In genomic region chr6:7261030-7261841, GRCh38 we compare ENCODE assay signal across 1 cellular context.
A peak's percentile ranks its signal among the peaks of the same experiment; 100 is the strongest.
TF ChIP-seq lines count a peak whose summit lies in the region.

No MANE protein-coding gene starts in this region.

TF ChIP-seq in K562, 482 proteins besides CTCF, POLR2A, EP300 and RAD21 (continued from another document and continues in another):
- no peak for TF ChIP-seq GTF3C2 (IDR thresholded peaks at IDR 0.05; ENCODE audit: borderline replicate concordance, extremely low read depth, insufficient read length)
- TF ChIP-seq DDX20 (tag; IDR thresholded peaks at IDR 0.05; ENCODE audit: low read depth) = no peak
- no peak for TF ChIP-seq NR1H2 (CRISPR knock-in tag; IDR thresholded peaks at IDR 0.05)
- TF ChIP-seq MYC (IDR thresholded peaks at IDR 0.05; ENCODE audit: low read depth, low read length) = no peak
- TF ChIP-seq MYC (CRISPR knock-in tag; IDR thresholded peaks at IDR 0.05; ENCODE audit: borderline replicate concordance, low read depth) = no peak
- TF ChIP-seq ZNF778 (CRISPR knock-in tag; IDR thresholded peaks at IDR 0.05) = no peak
- TF ChIP-seq UBTF (IDR thresholded peaks at IDR 0.05; ENCODE audit: borderline replicate concordance in 1 of 2, low read depth in 2 of 2, low read length in 2 of 2) = no peak
- no peak for TF ChIP-seq SRSF7 (optimal IDR thresholded peaks at IDR 0.05; ENCODE audit: low read depth, low read length)
- no peak for TF ChIP-seq HNRNPL (IDR thresholded peaks at IDR 0.05; ENCODE audit: low read depth, low read length)
- no peak for TF ChIP-seq LEF1 (IDR thresholded peaks at IDR 0.05)
- peak; percentile 54; the same call in 1 of the 2 replicates for TF ChIP-seq TAF7 (tag; IDR thresholded peaks at IDR 0.05)
- no peak for TF ChIP-seq GMEB1 (CRISPR knock-in tag; IDR thresholded peaks at IDR 0.05)
- TF ChIP-seq ZNF140 (CRISPR knock-in tag; IDR thresholded peaks at IDR 0.05) = no peak
- no peak for TF ChIP-seq NELFE (IDR thresholded peaks at IDR 0.05; ENCODE audit: insufficient read depth, insufficient read length)
- TF ChIP-seq, protein P1, sequence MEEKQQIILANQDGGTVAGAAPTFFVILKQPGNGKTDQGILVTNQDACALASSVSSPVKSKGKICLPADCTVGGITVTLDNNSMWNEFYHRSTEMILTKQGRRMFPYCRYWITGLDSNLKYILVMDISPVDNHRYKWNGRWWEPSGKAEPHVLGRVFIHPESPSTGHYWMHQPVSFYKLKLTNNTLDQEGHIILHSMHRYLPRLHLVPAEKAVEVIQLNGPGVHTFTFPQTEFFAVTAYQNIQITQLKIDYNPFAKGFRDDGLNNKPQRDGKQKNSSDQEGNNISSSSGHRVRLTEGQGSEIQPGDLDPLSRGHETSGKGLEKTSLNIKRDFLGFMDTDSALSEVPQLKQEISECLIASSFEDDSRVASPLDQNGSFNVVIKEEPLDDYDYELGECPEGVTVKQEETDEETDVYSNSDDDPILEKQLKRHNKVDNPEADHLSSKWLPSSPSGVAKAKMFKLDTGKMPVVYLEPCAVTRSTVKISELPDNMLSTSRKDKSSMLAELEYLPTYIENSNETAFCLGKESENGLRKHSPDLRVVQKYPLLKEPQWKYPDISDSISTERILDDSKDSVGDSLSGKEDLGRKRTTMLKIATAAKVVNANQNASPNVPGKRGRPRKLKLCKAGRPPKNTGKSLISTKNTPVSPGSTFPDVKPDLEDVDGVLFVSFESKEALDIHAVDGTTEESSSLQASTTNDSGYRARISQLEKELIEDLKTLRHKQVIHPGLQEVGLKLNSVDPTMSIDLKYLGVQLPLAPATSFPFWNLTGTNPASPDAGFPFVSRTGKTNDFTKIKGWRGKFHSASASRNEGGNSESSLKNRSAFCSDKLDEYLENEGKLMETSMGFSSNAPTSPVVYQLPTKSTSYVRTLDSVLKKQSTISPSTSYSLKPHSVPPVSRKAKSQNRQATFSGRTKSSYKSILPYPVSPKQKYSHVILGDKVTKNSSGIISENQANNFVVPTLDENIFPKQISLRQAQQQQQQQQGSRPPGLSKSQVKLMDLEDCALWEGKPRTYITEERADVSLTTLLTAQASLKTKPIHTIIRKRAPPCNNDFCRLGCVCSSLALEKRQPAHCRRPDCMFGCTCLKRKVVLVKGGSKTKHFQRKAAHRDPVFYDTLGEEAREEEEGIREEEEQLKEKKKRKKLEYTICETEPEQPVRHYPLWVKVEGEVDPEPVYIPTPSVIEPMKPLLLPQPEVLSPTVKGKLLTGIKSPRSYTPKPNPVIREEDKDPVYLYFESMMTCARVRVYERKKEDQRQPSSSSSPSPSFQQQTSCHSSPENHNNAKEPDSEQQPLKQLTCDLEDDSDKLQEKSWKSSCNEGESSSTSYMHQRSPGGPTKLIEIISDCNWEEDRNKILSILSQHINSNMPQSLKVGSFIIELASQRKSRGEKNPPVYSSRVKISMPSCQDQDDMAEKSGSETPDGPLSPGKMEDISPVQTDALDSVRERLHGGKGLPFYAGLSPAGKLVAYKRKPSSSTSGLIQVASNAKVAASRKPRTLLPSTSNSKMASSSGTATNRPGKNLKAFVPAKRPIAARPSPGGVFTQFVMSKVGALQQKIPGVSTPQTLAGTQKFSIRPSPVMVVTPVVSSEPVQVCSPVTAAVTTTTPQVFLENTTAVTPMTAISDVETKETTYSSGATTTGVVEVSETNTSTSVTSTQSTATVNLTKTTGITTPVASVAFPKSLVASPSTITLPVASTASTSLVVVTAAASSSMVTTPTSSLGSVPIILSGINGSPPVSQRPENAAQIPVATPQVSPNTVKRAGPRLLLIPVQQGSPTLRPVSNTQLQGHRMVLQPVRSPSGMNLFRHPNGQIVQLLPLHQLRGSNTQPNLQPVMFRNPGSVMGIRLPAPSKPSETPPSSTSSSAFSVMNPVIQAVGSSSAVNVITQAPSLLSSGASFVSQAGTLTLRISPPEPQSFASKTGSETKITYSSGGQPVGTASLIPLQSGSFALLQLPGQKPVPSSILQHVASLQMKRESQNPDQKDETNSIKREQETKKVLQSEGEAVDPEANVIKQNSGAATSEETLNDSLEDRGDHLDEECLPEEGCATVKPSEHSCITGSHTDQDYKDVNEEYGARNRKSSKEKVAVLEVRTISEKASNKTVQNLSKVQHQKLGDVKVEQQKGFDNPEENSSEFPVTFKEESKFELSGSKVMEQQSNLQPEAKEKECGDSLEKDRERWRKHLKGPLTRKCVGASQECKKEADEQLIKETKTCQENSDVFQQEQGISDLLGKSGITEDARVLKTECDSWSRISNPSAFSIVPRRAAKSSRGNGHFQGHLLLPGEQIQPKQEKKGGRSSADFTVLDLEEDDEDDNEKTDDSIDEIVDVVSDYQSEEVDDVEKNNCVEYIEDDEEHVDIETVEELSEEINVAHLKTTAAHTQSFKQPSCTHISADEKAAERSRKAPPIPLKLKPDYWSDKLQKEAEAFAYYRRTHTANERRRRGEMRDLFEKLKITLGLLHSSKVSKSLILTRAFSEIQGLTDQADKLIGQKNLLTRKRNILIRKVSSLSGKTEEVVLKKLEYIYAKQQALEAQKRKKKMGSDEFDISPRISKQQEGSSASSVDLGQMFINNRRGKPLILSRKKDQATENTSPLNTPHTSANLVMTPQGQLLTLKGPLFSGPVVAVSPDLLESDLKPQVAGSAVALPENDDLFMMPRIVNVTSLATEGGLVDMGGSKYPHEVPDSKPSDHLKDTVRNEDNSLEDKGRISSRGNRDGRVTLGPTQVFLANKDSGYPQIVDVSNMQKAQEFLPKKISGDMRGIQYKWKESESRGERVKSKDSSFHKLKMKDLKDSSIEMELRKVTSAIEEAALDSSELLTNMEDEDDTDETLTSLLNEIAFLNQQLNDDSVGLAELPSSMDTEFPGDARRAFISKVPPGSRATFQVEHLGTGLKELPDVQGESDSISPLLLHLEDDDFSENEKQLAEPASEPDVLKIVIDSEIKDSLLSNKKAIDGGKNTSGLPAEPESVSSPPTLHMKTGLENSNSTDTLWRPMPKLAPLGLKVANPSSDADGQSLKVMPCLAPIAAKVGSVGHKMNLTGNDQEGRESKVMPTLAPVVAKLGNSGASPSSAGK (IDR thresholded peaks at IDR 0.05) = peak; percentile 26; the same call in 1 of the 2 replicates
- no peak for TF ChIP-seq SMARCC2 (IDR thresholded peaks at IDR 0.05; ENCODE audit: low read depth)
- TF ChIP-seq CHD1 (IDR thresholded peaks at IDR 0.05; ENCODE audit: low read length) = no peak
- no peak for TF ChIP-seq ESRRB (CRISPR knock-in tag; IDR thresholded peaks at IDR 0.05; ENCODE audit: borderline replicate concordance)
- TF ChIP-seq SIN3A (IDR thresholded peaks at IDR 0.05; ENCODE audit: borderline replicate concordance in 2 of 2, control insufficient read depth in 1 of 2, low read depth in 2 of 2, low read length in 2 of 2) = no peak
- TF ChIP-seq ZNF407 (IDR thresholded peaks at IDR 0.05; ENCODE audit: low read depth) = no peak
- TF ChIP-seq CTBP1 (IDR thresholded peaks at IDR 0.05; ENCODE audit: borderline replicate concordance) = peak; percentile 65; the same call in 1 of the 2 replicates
- TF ChIP-seq ZNF79 (CRISPR knock-in tag; IDR thresholded peaks at IDR 0.05; ENCODE audit: low read depth) = no peak
- no peak for TF ChIP-seq ETV6 (IDR thresholded peaks at IDR 0.05; ENCODE audit: borderline replicate concordance in 1 of 2, low read depth in 2 of 2, low read length in 1 of 2)
- no peak for TF ChIP-seq ETV6 (CRISPR knock-in tag; IDR thresholded peaks at IDR 0.05; ENCODE audit: borderline replicate concordance)
- no peak for TF ChIP-seq RBBP5 (IDR thresholded peaks at IDR 0.05; ENCODE audit: borderline replicate concordance, insufficient read depth, low read length, poor library complexity, severe bottlenecking)
